Comparison of ENCODE assay signal across 28 cellular contexts in genomic region chr21:44482581-44483287, GRCh38. TPM values are rescaled to one million over a fixed set of nuclear protein-coding genes. Genes with fewer than 3 reads are reported as not detected.
A peak's percentile ranks its signal among the peaks of the same experiment; 100 is the strongest.
DNase-seq lines count a peak whose midpoint lies in the region; ATAC-seq, FAIRE-seq and TF ChIP-seq lines count a peak whose summit lies in the region.
"Had no signal": no experiment of that assay in that cellular context is flagged by ENCODE, and none has a peak within 500 bp of the region (broad histone marks: within the 10 kb centered on the region; RNA-seq: fewer than 3 reads in every experiment).

No MANE protein-coding gene starts in this region.

- H3K9me3 ChIP-seq in HAP-1 = no peaks in the 10 kb centered on the region
- H3K9me3 ChIP-seq in HepG2 (ENCODE audit: low read length) = no peaks in the 10 kb centered on the region
- H3K9me3 ChIP-seq: tibial artery had no signal

- H3K4me3 ChIP-seq in HAP-1 = no peak overlapping the region
- peak overlapping the region; percentile 64 to 81 (median 69) for H3K4me3 ChIP-seq in HepG2 (replicated peaks in 1 of 3; ENCODE audit: insufficient read depth in 1 of 3, low read depth in 2 of 3, low read length in 3 of 3)
- H3K4me3 ChIP-seq: BLaER1 treated with 17β-estradiol and CSF1 and Interleukin-3, amounts not matched to agents 10 nM and 100 nM; cardiac muscle cell; tibial artery had no signal

- POLR2A ChIA-PET in HepG2 (lab: Yijun Ruan, JAX) = interaction anchor here (0.7 to 6.0 kb wide), 19 partner anchors 11 to 431 kb away, joined by 3 to 115 read pairs (median 5); partner anchors contain the start of genes CFAP410 and LRRC3

- intact Hi-C loops in HepG2 (cut with micrococcal nuclease; ENCODE audit: unreplicated experiment) = loop anchor here (10.0 kb wide), 1 partner anchor 178 kb away; the partner anchor contains the start of gene PFKL

- TF ChIP-seq CTCF in 22Rv1 (IDR thresholded peaks at IDR 0.05) (no peak), HepG2 (CRISPR knock-in tag; IDR thresholded peaks at IDR 0.05) (no peak)

- H3K4me2 ChIP-seq in HepG2 (ENCODE audit: low read depth, low read length) = peak overlapping the region; percentile 97

- TF ChIP-seq EP300 in HepG2 (IDR thresholded peaks at IDR 0.05; ENCODE audit: low read depth in 2 of 2, low read length in 2 of 2) = peak in 1 of 2 experiments; percentile 77; a peak in 1 of 4 replicates
- TF ChIP-seq EP300 in HepG2 (CRISPR knock-in tag; IDR thresholded peaks at IDR 0.05; ENCODE audit: borderline replicate concordance) = no peak

- H3K4me1 ChIP-seq in HAP-1 (no peaks in the 10 kb centered on the region), HepG2 (ENCODE audit: insufficient read depth, low read length) (peaks cover 73% of the 10 kb centered on the region)
- H3K4me1 ChIP-seq: tibial artery had no signal

- H3K36me3 ChIP-seq in HAP-1 (replicated peaks) = no peaks in the 10 kb centered on the region
- no peaks in the 10 kb centered on the region for H3K36me3 ChIP-seq in HepG2 (replicated peaks in 1 of 2; ENCODE audit: control insufficient read depth in 1 of 2, insufficient read depth in 2 of 2, low read length in 2 of 2)
- H3K36me3 ChIP-seq: BLaER1 treated with 17β-estradiol and CSF1 and Interleukin-3, amounts not matched to agents 10 nM and 100 nM; cardiac muscle cell; tibial artery had no signal

- 3% methylated on average over 11 of the region's 14 CpGs for WGBS in HepG2 (ENCODE audit: low lambda C conversion rate)

- no peaks in the 10 kb centered on the region for H4K20me1 ChIP-seq in HepG2 (ENCODE audit: insufficient read depth, low read length)
- H4K20me1 ChIP-seq: BLaER1 treated with 17β-estradiol and CSF1 and Interleukin-3, amounts not matched to agents 10 nM and 100 nM had no signal

- BruUV-seq in HepG2 (replicated peaks; lab: Mats Ljungman, UMichigan) = no TSS peak

- no peak overlapping the region for H2AFZ ChIP-seq in HepG2 (ENCODE audit: low read length)

- peaks cover 34% of the 10 kb centered on the region for H3K79me2 ChIP-seq in HepG2 (ENCODE audit: insufficient read depth, low read length)

- FAIRE-seq in HepG2 (lab: Jason Lieb, UNC) = peak; percentile 98

- CTCF ChIA-PET in HepG2 (lab: Yijun Ruan, JAX; ENCODE audit: low intra/inter-chr PET ratio, low total read pairs) = no interaction called here

- H3K27me3 ChIP-seq in HAP-1 (ENCODE audit: low read depth) = no peaks in the 10 kb centered on the region
- no peaks in the 10 kb centered on the region; a peak in 1 of 5 replicates for H3K27me3 ChIP-seq in HepG2 (ENCODE audit: control insufficient read depth in 1 of 2, insufficient read depth in 2 of 2, low read length in 2 of 2)
- H3K27me3 ChIP-seq: BLaER1 treated with 17β-estradiol and CSF1 and Interleukin-3, amounts not matched to agents 10 nM and 100 nM; cardiac muscle cell had no signal

- peak overlapping the region; percentile 18; the same call in 1 of the 2 replicates for H3K27ac ChIP-seq in 22Rv1
- peak overlapping the region; percentile 90 for H3K27ac ChIP-seq in HepG2 (ENCODE audit: extremely low read length, insufficient read depth, low read length)
- H3K27ac ChIP-seq: cardiac muscle cell, tibial artery had no signal

- no peak for TF ChIP-seq RAD21 in HepG2 (CRISPR knock-in tag; IDR thresholded peaks at IDR 0.05)

- ATAC-seq in HepG2 (peak; percentile 90), HG02970 (IDR thresholded peaks at IDR 0.05; ENCODE audit: low FRiP score, unreplicated experiment) (no peak)
- ATAC-seq: activated CD4-positive, alpha-beta T cell treated with anti-CD3 and anti-CD28 coated beads for 36 hours; activated T-cell treated with anti-CD3 and anti-CD28 coated beads, Interleukin-2, amount 50 U/mL, for 72 hours had no signal

- TF ChIP-seq POLR2A in HepG2 (IDR thresholded peaks at IDR 0.05; ENCODE audit: insufficient read depth in 1 of 2, low read depth in 2 of 2, low read length in 2 of 2) = peak; percentile 95 to 97

- in situ Hi-C loops in HAP-1 (cut with MboI; ENCODE audit: low sequenced_read_pairs) = no loop called here
- in situ Hi-C loops in HepG2 (cut with HindIII; ENCODE audit: extremely low pct_ligation_motif_present, low pct_unique_long_range_greater_than_20kb) = loop anchor here (5.0 kb wide), 2 partner anchors 40 to 105 kb away; no protein-coding TSS in a partner anchor

- peak overlapping the region; percentile 95 for H3K9ac ChIP-seq in HepG2 (ENCODE audit: insufficient read depth, low read depth, low read length)

- DNase-seq in HAP-1 (ENCODE audit: low spot score in 2 of 2) (peak; percentile 13 to 49), OCI-M1 (lab: John Stamatoyannopoulos, UW) (peak; percentile 50), HepG2 (ENCODE audit: low spot score) (peak; percentile 99), medulla oblongata (ENCODE audit: extremely low spot score) (no peak), DMS 273 treated with DMSO at 0.1 percent for 48 hours (lab: John Stamatoyannopoulos, UW) (no peak)
- DNase-seq in activated CD8-positive, alpha-beta memory T cell treated with anti-CD3 and anti-CD28 coated beads, Interleukin-2, amount 50 U/mL, for 48 hours = no peak
- DNase-seq: ACHN; activated CD4-positive, alpha-beta T cell treated with anti-CD3 and anti-CD28 coated beads for 36 hours; activated naive CD4-positive, alpha-beta T cell treated with anti-CD3 and anti-CD28 coated beads, Interleukin-2, amount 50 U/mL, for 16 hours; activated T-cell treated with anti-CD3 and anti-CD28 coated beads, Interleukin-2, amount 50 U/mL, for 72 hours; anterior cingulate cortex; cortex of kidney; HCEC 1CT; mammary epithelial cell; NCI-H1436; NCI-H2171 treated with DMSO at 0.1 percent for 48 hours; NCI-H748 treated with DMSO at 0.1 percent for 48 hours; stimulated activated CD4-positive, alpha-beta T cell treated with anti-CD3 and anti-CD28 coated beads, Interleukin-12 subunit alpha, Interleukin-12 subunit beta, amount 100 ng/mL, for 4 hours; stimulated activated CD4-positive, alpha-beta T cell treated with anti-CD3 and anti-CD28 coated beads, Interleukin-4, amount 100 ng/mL, for 4 hours; tibial artery had no signal

TF ChIP-seq in HepG2, 621 proteins besides CTCF, POLR2A, EP300 and RAD21 (continues in another document):
- TF ChIP-seq ZNF558 (CRISPR knock-in tag; IDR thresholded peaks at IDR 0.05; ENCODE audit: borderline replicate concordance) = peak; percentile 92; the same call in 1 of the 2 replicates
- no peak for TF ChIP-seq SNAPC2 (CRISPR knock-in tag; IDR thresholded peaks at IDR 0.05)
- TF ChIP-seq TAF1 (CRISPR knock-in tag; IDR thresholded peaks at IDR 0.05) = peak; percentile 90; the same call in 1 of the 2 replicates
- TF ChIP-seq ZNF674 (CRISPR knock-in tag; IDR thresholded peaks at IDR 0.05; ENCODE audit: low read depth) = no peak

RNA-seq across cellular contexts. Expression of gene LRRC3, which starts 27.4 kb away (rescaled TPM):
- 3.9 and 4.8 TPM in 2 replicates for total RNA-seq in HepG2 (2016; rRNA removed; fragmentation: Illumina TruSeq; extraction: Trizol)
- 0.97 and 1.1 TPM in 2 replicates for total RNA-seq in HepG2 (2016; cell fraction: cytosol; rRNA removed; fragmentation: Illumina TruSeq; extraction: Trizol; ENCODE audit: low read depth)
- 3.1 and 4.8 TPM in 2 replicates for total RNA-seq in HepG2 (2016; cell fraction: insoluble cytoplasmic fraction; rRNA removed; fragmentation: Illumina TruSeq; extraction: Trizol)
- 3.5 and 4.4 TPM in 2 replicates for total RNA-seq in HepG2 (2016; cell fraction: membrane; rRNA removed; fragmentation: Illumina TruSeq; extraction: Trizol)
- 5.2 and 5.7 TPM in 2 replicates for total RNA-seq in HepG2 (2016; cell fraction: nucleus; rRNA removed; fragmentation: Illumina TruSeq; extraction: Trizol)
- polyA plus RNA-seq in HepG2 (2011; rRNA removed) = 16.5 and 24.3 TPM in 2 replicates
- polyA plus RNA-seq in HepG2 (2011; cell fraction: cytosol; rRNA removed) = 17.5 and 19.8 TPM in 2 replicates
- polyA plus RNA-seq in HepG2 (2011; cell fraction: nucleus; rRNA removed) = 25.9 and 31.8 TPM in 2 replicates
- 24.1 and 27.1 TPM in 2 replicates for polyA plus RNA-seq in HepG2 (2012)
- polyA plus RNA-seq in HepG2 (2016; cell fraction: cytosol; fragmentation: Illumina TruSeq; extraction: Trizol; ENCODE audit: low read depth) = 0.99 and 1.3 TPM in 2 replicates
- 4.4 and 5.5 TPM in 2 replicates for polyA plus RNA-seq in HepG2 (2016; cell fraction: insoluble cytoplasmic fraction; fragmentation: Illumina TruSeq; extraction: Trizol; ENCODE audit: low read depth)
- polyA plus RNA-seq in HepG2 (2016; cell fraction: membrane; fragmentation: Illumina TruSeq; extraction: Trizol; ENCODE audit: low read depth) = 2.9 and 3.4 TPM in 2 replicates
- polyA plus RNA-seq in HepG2 (2016; cell fraction: nucleus; fragmentation: Illumina TruSeq; extraction: Trizol; ENCODE audit: insufficient read depth, low read depth) = 10.0 TPM in 2 replicates
- 3.8 and 34.5 TPM in 2 replicates for polyA minus RNA-seq in HepG2 (2011; rRNA and poly(A)+ RNA removed; ENCODE audit: low replicate concordance)
- 16.0 and 20.9 TPM in 2 replicates for polyA minus RNA-seq in HepG2 (2011; cell fraction: cytosol; rRNA and poly(A)+ RNA removed)
- polyA minus RNA-seq in HepG2 (2011; cell fraction: nucleus; rRNA and poly(A)+ RNA removed) = 10.4 and 13.4 TPM in 2 replicates

RNA-seq across cellular contexts. Expression of gene KRTAP10-1, which starts 57.3 kb away (rescaled TPM):
- not detected in 2 replicates for total RNA-seq in HepG2 (2016; rRNA removed; fragmentation: Illumina TruSeq; extraction: Trizol)
- total RNA-seq in HepG2 (2016; cell fraction: cytosol; rRNA removed; fragmentation: Illumina TruSeq; extraction: Trizol; ENCODE audit: low read depth) = not detected in 2 replicates
- total RNA-seq in HepG2 (2016; cell fraction: insoluble cytoplasmic fraction; rRNA removed; fragmentation: Illumina TruSeq; extraction: Trizol) = not detected in 2 replicates
- not detected in 2 replicates for total RNA-seq in HepG2 (2016; cell fraction: membrane; rRNA removed; fragmentation: Illumina TruSeq; extraction: Trizol)
- not detected in 2 replicates for total RNA-seq in HepG2 (2016; cell fraction: nucleus; rRNA removed; fragmentation: Illumina TruSeq; extraction: Trizol)
- not detected in 2 replicates for polyA plus RNA-seq in HepG2 (2011; rRNA removed)
- not detected in 2 replicates for polyA plus RNA-seq in HepG2 (2011; cell fraction: cytosol; rRNA removed)
- not detected in 2 replicates for polyA plus RNA-seq in HepG2 (2011; cell fraction: nucleus; rRNA removed)
- polyA plus RNA-seq in HepG2 (2012) = not detected in 2 replicates
- polyA plus RNA-seq in HepG2 (2016; cell fraction: cytosol; fragmentation: Illumina TruSeq; extraction: Trizol; ENCODE audit: low read depth) = not detected in 2 replicates
- not detected in 2 replicates for polyA plus RNA-seq in HepG2 (2016; cell fraction: insoluble cytoplasmic fraction; fragmentation: Illumina TruSeq; extraction: Trizol; ENCODE audit: low read depth)
- polyA plus RNA-seq in HepG2 (2016; cell fraction: membrane; fragmentation: Illumina TruSeq; extraction: Trizol; ENCODE audit: low read depth) = not detected in 2 replicates
- not detected in 2 replicates for polyA plus RNA-seq in HepG2 (2016; cell fraction: nucleus; fragmentation: Illumina TruSeq; extraction: Trizol; ENCODE audit: insufficient read depth, low read depth)
- polyA minus RNA-seq in HepG2 (2011; rRNA and poly(A)+ RNA removed; ENCODE audit: low replicate concordance) = 0.16 TPM in 1 of 2 replicates, not detected in the other
- not detected in 2 replicates for polyA minus RNA-seq in HepG2 (2011; cell fraction: cytosol; rRNA and poly(A)+ RNA removed)
- not detected in 2 replicates for polyA minus RNA-seq in HepG2 (2011; cell fraction: nucleus; rRNA and poly(A)+ RNA removed)
- total RNA-seq: activated CD4-positive, alpha-beta T cell treated with anti-CD3 and anti-CD28 coated beads for 36 hours; activated CD8-positive, alpha-beta memory T cell treated with anti-CD3 and anti-CD28 coated beads for 36 hours; activated T-cell treated with anti-CD3 and anti-CD28 coated beads, Interleukin-2, amount 50 U/mL, for 72 hours; cardiac muscle cell; G401; kidney epithelial cell; mammary epithelial cell; osteocyte had no signal
- polyA plus RNA-seq: cardiac muscle cell, mammary epithelial cell had no signal

Comparison
In these comparisons a context has a peak if more than half of its experiments do, and no peak if none do; other contexts are left out.
1. DNase-seq: peak in HAP-1 (2 of 2), OCI-M1 (single experiment) and HepG2 (single experiment); none in activated CD8-positive, alpha-beta memory T cell treated with anti-CD3 and anti-CD28 coated beads, Interleukin-2, amount 50 U/mL, for 48 hours (single experiment), medulla oblongata (single experiment) and DMS 273 treated with DMSO at 0.1 percent for 48 hours (single experiment).